ENCODE assay signal across 8 cellular contexts in the genomic region with DNA sequence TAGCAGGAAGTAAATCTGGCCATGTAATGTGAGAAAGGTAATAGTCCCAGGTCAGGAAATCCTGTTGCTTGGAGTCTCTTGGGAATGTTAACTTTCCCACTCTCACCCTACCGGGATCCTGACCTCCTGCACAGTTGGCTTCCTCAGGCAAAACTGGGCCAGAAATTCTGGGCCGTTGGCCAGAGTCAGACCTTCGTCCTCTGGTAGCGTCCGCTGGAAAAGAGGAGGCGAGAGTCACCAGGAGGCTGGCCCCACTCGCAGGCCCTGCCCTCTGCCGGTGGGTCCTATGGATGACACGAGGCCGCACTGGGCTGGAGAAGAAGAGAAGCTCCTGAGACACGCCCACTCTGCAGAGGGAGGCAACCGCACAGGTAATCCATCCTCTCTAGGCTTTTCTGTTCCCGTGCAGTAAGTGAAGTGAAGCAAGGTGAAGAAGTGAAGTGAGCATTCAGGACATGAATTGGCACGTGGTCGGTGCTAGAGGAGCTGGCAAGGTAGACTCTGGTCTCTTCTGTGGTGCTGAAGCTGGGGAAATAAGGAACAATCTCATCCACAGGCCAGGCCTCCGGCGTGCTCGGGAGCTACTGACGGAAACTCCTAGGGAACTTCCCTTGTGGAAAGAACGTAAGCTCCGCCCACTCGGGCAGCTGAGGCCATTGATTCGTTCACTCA.
A peak's percentile ranks its signal among the peaks of the same experiment; 100 is the strongest.
DNase-seq lines count a peak whose midpoint lies in the region; ATAC-seq and TF ChIP-seq lines count a peak whose summit lies in the region.

No MANE protein-coding gene starts in this region.

- H3K27ac Mint-ChIP-seq in GM23338 = 0 out of 2 replicates have a peak overlapping the region, but pooled peaks have one; percentile 3

- no peaks in the 10 kb centered on the region for H3K79me2 ChIP-seq in GM23338 (replicated peaks; ENCODE audit: insufficient read depth)

- TF ChIP-seq CTCF in AG04450 (IDR thresholded peaks at IDR 0.05; ENCODE audit: low read depth, low read length) (peak; percentile 63), GM23338 (conservative IDR thresholded peaks at IDR 0.05; ENCODE audit: low read depth in 2 of 2) (peak; percentile 76 to 89), cardiac fibroblast (IDR thresholded peaks at IDR 0.05; ENCODE audit: low read depth, low read length) (peak; percentile 74), kidney epithelial cell (IDR thresholded peaks at IDR 0.05; ENCODE audit: insufficient read depth, low read length, poor library complexity, severe bottlenecking) (peak; percentile 80)

- no peak overlapping the region for H3K27ac ChIP-seq in AG04450 (ENCODE audit: low read depth, low read length)
- H3K27ac ChIP-seq in GM23338 (ENCODE audit: low read depth) = no peak overlapping the region

- no peaks in the 10 kb centered on the region for H4K20me1 ChIP-seq in GM23338 (replicated peaks; ENCODE audit: insufficient read depth)

- H3K9me3 Mint-ChIP-seq in GM23338 = no peaks in the 10 kb centered on the region

- peak; percentile 99 for ATAC-seq in GM23338
- no peak for ATAC-seq in HG03469 (IDR thresholded peaks at IDR 0.05; ENCODE audit: unreplicated experiment)
- no peak for ATAC-seq in HG02840 (IDR thresholded peaks at IDR 0.05; ENCODE audit: low FRiP score, unreplicated experiment)

- peak overlapping the region; percentile 76 for H3K4me2 ChIP-seq in GM23338

- H3F3A ChIP-seq in GM23338 (replicated peaks; ENCODE audit: low read depth) = no peaks in the 10 kb centered on the region

- H3K4me3 ChIP-seq in AG04450 (ENCODE audit: low read depth, low read length) (no peak overlapping the region), GM23338 (peak overlapping the region; percentile 49), cardiac fibroblast (replicated peaks in 1 of 2; ENCODE audit: low read depth in 2 of 2, low read length in 2 of 2) (no peak overlapping the region), kidney epithelial cell (ENCODE audit: low read depth, low read length) (no peak overlapping the region)

- no peaks in the 10 kb centered on the region for H3K36me3 ChIP-seq in GM23338 (ENCODE audit: insufficient read depth)
- no peaks in the 10 kb centered on the region for H3K36me3 ChIP-seq in kidney epithelial cell (ENCODE audit: control insufficient read depth, insufficient read depth, low read length)

- 0 out of 2 replicates have a peak overlapping the region, but pooled peaks have one; percentile 76 for H2AFZ ChIP-seq in GM23338

- no peaks in the 10 kb centered on the region for H3K36me3 Mint-ChIP-seq in GM23338 (ENCODE audit: low read depth)

- no peaks in the 10 kb centered on the region; the same call in 1 of the 2 replicates for H3K9me3 ChIP-seq in AG04450 (ENCODE audit: control insufficient read depth, insufficient read depth, low read length)

- peaks cover 25% of the 10 kb centered on the region for H3K27me3 ChIP-seq in AG04450 (ENCODE audit: control insufficient read depth, insufficient read depth, low read length)
- peaks cover 26% of the 10 kb centered on the region for H3K27me3 ChIP-seq in GM23338 (ENCODE audit: insufficient read depth)
- H3K27me3 ChIP-seq in kidney epithelial cell (ENCODE audit: control insufficient read depth, insufficient read depth, low read length) = peaks cover 8% of the 10 kb centered on the region

- CTCF ChIA-PET in AG04450 (lab: Charles Lee) = interaction anchor here (0.6 to 1.6 kb wide), 8 partner anchors 10 to 275 kb away, joined by 3 to 7 read pairs (median 5); no protein-coding TSS in a partner anchor

- H3K4me1 Mint-ChIP-seq in GM23338 = peaks cover 6% of the 10 kb centered on the region

- POLR2A ChIA-PET in AG04450 (lab: Yijun Ruan, JAX) = no interaction called here

- DNase-seq in AG04450 (ENCODE audit: low read depth, low spot score) (no peak), GM23338 (ENCODE audit: low spot score) (peak; percentile 98), NCI-H748 (lab: John Stamatoyannopoulos, UW; ENCODE audit: unreplicated experiment) (peak; percentile 86), cardiac fibroblast (ENCODE audit: low read depth in 2 of 2) (peak; percentile 71 to 93), kidney epithelial cell (ENCODE audit: low read depth) (no peak)
- DNase-seq in stimulated activated CD8-positive, alpha-beta memory T cell treated with anti-CD3 and anti-CD28 coated beads, Interleukin-4, amount 100 ng/mL, for 48 hours = peak; percentile 55

- H3K4me1 ChIP-seq in GM23338 (ENCODE audit: insufficient read depth) = 0 out of 2 replicates have a peak, but pooled peaks cover 6% of the 10 kb centered on the region

- peak overlapping the region; percentile 68 for H3K4me3 Mint-ChIP-seq in GM23338

- peaks cover 24% of the 10 kb centered on the region for H3K27me3 Mint-ChIP-seq in GM23338 (ENCODE audit: insufficient read depth, low read depth, poor library complexity)

- H3K9me2 ChIP-seq in GM23338 (ENCODE audit: insufficient read depth) = no peaks in the 10 kb centered on the region

TF ChIP-seq in GM23338, 12 proteins besides CTCF, POLR2A, EP300 and RAD21 (continues in another document):
- TF ChIP-seq, protein P1, sequence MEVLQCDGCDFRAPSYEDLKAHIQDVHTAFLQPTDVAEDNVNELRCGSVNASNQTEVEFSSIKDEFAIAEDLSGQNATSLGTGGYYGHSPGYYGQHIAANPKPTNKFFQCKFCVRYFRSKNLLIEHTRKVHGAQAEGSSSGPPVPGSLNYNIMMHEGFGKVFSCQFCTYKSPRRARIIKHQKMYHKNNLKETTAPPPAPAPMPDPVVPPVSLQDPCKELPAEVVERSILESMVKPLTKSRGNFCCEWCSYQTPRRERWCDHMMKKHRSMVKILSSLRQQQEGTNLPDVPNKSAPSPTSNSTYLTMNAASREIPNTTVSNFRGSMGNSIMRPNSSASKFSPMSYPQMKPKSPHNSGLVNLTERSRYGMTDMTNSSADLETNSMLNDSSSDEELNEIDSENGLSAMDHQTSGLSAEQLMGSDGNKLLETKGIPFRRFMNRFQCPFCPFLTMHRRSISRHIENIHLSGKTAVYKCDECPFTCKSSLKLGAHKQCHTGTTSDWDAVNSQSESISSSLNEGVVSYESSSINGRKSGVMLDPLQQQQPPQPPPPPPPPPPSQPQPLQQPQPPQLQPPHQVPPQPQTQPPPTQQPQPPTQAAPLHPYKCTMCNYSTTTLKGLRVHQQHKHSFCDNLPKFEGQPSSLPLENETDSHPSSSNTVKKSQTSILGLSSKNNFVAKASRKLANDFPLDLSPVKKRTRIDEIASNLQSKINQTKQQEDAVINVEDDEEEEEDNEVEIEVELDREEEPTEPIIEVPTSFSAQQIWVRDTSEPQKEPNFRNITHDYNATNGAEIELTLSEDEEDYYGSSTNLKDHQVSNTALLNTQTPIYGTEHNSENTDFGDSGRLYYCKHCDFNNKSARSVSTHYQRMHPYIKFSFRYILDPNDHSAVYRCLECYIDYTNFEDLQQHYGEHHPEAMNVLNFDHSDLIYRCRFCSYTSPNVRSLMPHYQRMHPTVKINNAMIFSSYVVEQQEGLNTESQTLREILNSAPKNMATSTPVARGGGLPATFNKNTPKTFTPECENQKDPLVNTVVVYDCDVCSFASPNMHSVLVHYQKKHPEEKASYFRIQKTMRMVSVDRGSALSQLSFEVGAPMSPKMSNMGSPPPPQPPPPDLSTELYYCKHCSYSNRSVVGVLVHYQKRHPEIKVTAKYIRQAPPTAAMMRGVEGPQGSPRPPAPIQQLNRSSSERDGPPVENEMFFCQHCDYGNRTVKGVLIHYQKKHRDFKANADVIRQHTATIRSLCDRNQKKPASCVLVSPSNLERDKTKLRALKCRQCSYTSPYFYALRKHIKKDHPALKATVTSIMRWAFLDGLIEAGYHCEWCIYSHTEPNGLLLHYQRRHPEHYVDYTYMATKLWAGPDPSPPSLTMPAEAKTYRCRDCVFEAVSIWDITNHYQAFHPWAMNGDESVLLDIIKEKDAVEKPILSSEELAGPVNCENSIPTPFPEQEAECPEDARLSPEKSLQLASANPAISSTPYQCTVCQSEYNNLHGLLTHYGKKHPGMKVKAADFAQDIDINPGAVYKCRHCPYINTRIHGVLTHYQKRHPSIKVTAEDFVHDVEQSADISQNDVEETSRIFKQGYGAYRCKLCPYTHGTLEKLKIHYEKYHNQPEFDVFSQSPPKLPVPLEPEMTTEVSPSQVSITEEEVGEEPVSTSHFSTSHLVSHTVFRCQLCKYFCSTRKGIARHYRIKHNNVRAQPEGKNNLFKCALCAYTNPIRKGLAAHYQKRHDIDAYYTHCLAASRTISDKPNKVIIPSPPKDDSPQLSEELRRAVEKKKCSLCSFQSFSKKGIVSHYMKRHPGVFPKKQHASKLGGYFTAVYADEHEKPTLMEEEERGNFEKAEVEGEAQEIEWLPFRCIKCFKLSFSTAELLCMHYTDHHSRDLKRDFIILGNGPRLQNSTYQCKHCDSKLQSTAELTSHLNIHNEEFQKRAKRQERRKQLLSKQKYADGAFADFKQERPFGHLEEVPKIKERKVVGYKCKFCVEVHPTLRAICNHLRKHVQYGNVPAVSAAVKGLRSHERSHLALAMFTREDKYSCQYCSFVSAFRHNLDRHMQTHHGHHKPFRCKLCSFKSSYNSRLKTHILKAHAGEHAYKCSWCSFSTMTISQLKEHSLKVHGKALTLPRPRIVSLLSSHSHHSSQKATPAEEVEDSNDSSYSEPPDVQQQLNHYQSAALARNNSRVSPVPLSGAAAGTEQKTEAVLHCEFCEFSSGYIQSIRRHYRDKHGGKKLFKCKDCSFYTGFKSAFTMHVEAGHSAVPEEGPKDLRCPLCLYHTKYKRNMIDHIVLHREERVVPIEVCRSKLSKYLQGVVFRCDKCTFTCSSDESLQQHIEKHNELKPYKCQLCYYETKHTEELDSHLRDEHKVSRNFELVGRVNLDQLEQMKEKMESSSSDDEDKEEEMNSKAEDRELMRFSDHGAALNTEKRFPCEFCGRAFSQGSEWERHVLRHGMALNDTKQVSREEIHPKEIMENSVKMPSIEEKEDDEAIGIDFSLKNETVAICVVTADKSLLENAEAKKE (CRISPR knock-in tag; IDR thresholded peaks at IDR 0.05) = 0 out of 2 replicates have a peak, but pooled peaks have one; percentile 21
- TF ChIP-seq CREB1 (CRISPR knock-in tag; IDR thresholded peaks at IDR 0.05; ENCODE audit: low read depth) = peak; percentile 55
- TF ChIP-seq JUNB (IDR thresholded peaks at IDR 0.05; ENCODE audit: unreplicated experiment) = no peak

Comparison
In these comparisons a context has a peak if more than half of its experiments do, and no peak if none do; other contexts are left out.
1. DNase-seq: peak in GM23338 (single experiment), NCI-H748 (single experiment), cardiac fibroblast (2 of 2) and stimulated activated CD8-positive, alpha-beta memory T cell treated with anti-CD3 and anti-CD28 coated beads, Interleukin-4, amount 100 ng/mL, for 48 hours (single experiment); none in AG04450 (single experiment) and kidney epithelial cell (single experiment).
2. Peak in every context shown above with its lines, with median percentiles within 50 percentile points of each other: CTCF ChIP-seq.